18 cellular contexts compared by ENCODE assay signal in the genomic region with DNA sequence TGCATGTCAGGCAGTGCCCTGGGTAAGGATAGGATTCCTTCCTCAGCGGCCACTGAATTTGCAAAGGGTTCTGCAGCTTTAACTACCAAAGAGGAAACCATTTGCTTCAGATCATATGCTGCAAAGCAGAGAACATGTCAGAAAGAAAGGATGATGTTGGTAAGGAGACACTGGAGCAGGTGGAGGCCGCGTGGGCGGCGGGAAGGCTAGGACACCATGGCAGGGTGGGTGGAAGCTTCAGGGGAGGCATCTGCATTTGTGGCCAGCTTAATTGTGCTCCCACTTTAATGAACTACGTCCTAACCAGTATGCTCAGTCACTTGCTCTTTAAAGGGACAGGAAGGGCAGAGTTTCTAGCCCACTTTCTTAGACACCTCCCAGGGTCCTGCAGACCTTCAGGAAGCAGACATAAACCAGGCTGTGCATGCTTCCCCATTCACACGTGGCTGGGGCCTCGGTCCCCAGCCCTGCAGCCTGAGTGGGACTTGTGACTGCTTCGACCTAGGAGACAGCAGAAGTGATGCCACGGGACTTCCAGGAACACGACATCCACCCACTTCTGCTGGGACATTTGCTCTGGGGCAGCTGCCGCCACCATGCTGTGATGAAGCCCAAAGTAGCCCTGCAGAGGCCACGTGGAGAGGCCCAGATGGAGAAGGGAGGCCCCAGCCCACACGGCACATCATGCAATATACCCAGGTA.
DNase-seq lines count a peak whose midpoint lies in the region; ATAC-seq, FAIRE-seq and TF ChIP-seq lines count a peak whose summit lies in the region.
"Had no signal": no experiment of that assay in that cellular context is flagged by ENCODE, and none has a peak within 500 bp of the region (broad histone marks: within the 10 kb centered on the region; RNA-seq: fewer than 3 reads in every experiment).

No MANE protein-coding gene starts in this region.

- no peaks in the 10 kb centered on the region for H3K79me2 ChIP-seq in GM23338 (replicated peaks; ENCODE audit: insufficient read depth)

- FAIRE-seq in GM12891 (lab: Jason Lieb, UNC), result no peak
- FAIRE-seq: GM12878, H54, HepG2 had no signal

- no peaks in the 10 kb centered on the region for H3K9me2 ChIP-seq in GM23338 (ENCODE audit: insufficient read depth)

- POLR2A ChIA-PET in RWPE1 (lab: Yijun Ruan, JAX; ENCODE audit: low non-redundant PET), result no interaction called here

- H3K4me3 Mint-ChIP-seq in GM23338 (no peak overlapping the region), neural crest cell (no peak overlapping the region)

- ATAC-seq in GM23338, result no peak
- ATAC-seq: GM12878, HepG2 had no signal

- peaks cover 5% of the 10 kb centered on the region; the same call in 1 of the 2 replicates for H4K20me1 ChIP-seq in GM23338 (replicated peaks; ENCODE audit: insufficient read depth)

- H3K4me1 Mint-ChIP-seq in GM23338, result peaks cover 8% of the 10 kb centered on the region; the same call in 2 of the 3 replicates
- H3K4me1 Mint-ChIP-seq in neural crest cell, result no peaks in the 10 kb centered on the region
- H3K4me1 Mint-ChIP-seq: CD14-positive monocyte had no signal

- no peaks in the 10 kb centered on the region for H3K27me3 ChIP-seq in GM23338 (ENCODE audit: insufficient read depth)

- peak; percentile 74 for DNase-seq in CD1c-positive myeloid dendritic cell (ENCODE audit: extremely low spot score)
- DNase-seq in GM23338 (ENCODE audit: low spot score), result no peak
- no peak for DNase-seq in RWPE1 (ENCODE audit: low spot score)
- DNase-seq in neural crest cell (ENCODE audit: low read depth, low spot score), result no peak
- DNase-seq in kidney tubule cell (ENCODE audit: low spot score), result no peak
- no peak for DNase-seq in GM12891 (ENCODE audit: insufficient read length, low spot score)
- no peak for DNase-seq in DMS53 treated with DMSO at 0.1 percent for 48 hours (lab: John Stamatoyannopoulos, UW; ENCODE audit: unreplicated experiment)
- DNase-seq: Calu3, GDM1, NCI-H2029, NCI-H446 treated with DMSO at 0.1 percent for 48 hours, NCI-H526, RPMI8226, SHP77 treated with DMSO at 0.1 percent for 48 hours had no signal

- H3K36me3 ChIP-seq in GM23338 (ENCODE audit: insufficient read depth), result peaks cover 3% of the 10 kb centered on the region

- H3K27ac ChIP-seq in GM23338 (ENCODE audit: low read depth) (no peak overlapping the region), RWPE1 (peak overlapping the region; percentile 91)

- no peaks in the 10 kb centered on the region for H3F3A ChIP-seq in GM23338 (replicated peaks; ENCODE audit: low read depth)

- H3K9me3 Mint-ChIP-seq in GM23338 (no peaks in the 10 kb centered on the region), neural crest cell (no peaks in the 10 kb centered on the region)

- H3K4me3 ChIP-seq in GM23338, result no peak overlapping the region
- H3K4me3 ChIP-seq: GM12878 had no signal

- H3K27ac Mint-ChIP-seq in GM23338 (peak overlapping the region; percentile 54; the same call in 1 of the 2 replicates), neural crest cell (ENCODE audit: unreplicated experiment) (peak overlapping the region; percentile 83)
- H3K27ac Mint-ChIP-seq: CD14-positive monocyte had no signal

- H3K27me3 Mint-ChIP-seq in GM23338 (ENCODE audit: insufficient read depth, low read depth, poor library complexity) (no peaks in the 10 kb centered on the region), neural crest cell (ENCODE audit: low read depth) (no peaks in the 10 kb centered on the region)

- no peak overlapping the region for H3K4me2 ChIP-seq in GM23338

- CTCF ChIA-PET in RWPE1 (lab: Yijun Ruan, JAX), result interaction anchor here (0.7 kb wide), 1 partner anchor 511 kb away, joined by 4 read pairs; no protein-coding TSS in a partner anchor

- H2AFZ ChIP-seq in GM23338, result no peak overlapping the region

- TF ChIP-seq CTCF in GM23338 (conservative IDR thresholded peaks at IDR 0.05; ENCODE audit: low read depth in 2 of 2), result no peak
- no peak for TF ChIP-seq CTCF in RWPE1 (conservative IDR thresholded peaks at IDR 0.05; ENCODE audit: low read depth)
- no peak for TF ChIP-seq CTCF in neural crest cell (conservative IDR thresholded peaks at IDR 0.05)

- H3K4me1 ChIP-seq in GM23338 (ENCODE audit: insufficient read depth), result no peaks in the 10 kb centered on the region

- TF ChIP-seq POLR2A in GM12891 (IDR thresholded peaks at IDR 0.05; ENCODE audit: low read depth, low read length), result no peak

- H3K36me3 Mint-ChIP-seq in GM23338 (ENCODE audit: low read depth), result peaks cover 43% of the 10 kb centered on the region
- H3K36me3 Mint-ChIP-seq in neural crest cell (ENCODE audit: low read depth), result peaks cover 6% of the 10 kb centered on the region
- H3K36me3 Mint-ChIP-seq: CD14-positive monocyte had no signal

TF ChIP-seq in GM23338, 12 proteins besides CTCF, POLR2A, EP300 and RAD21 (continues in another document):
- TF ChIP-seq EZH2 (IDR thresholded peaks at IDR 0.05; ENCODE audit: low read depth, unreplicated experiment) (no peak), REST (IDR thresholded peaks at IDR 0.05; ENCODE audit: unreplicated experiment) (no peak), ZNF114 (CRISPR knock-in tag; IDR thresholded peaks at IDR 0.05) (no peak)
- TF ChIP-seq, protein P1, sequence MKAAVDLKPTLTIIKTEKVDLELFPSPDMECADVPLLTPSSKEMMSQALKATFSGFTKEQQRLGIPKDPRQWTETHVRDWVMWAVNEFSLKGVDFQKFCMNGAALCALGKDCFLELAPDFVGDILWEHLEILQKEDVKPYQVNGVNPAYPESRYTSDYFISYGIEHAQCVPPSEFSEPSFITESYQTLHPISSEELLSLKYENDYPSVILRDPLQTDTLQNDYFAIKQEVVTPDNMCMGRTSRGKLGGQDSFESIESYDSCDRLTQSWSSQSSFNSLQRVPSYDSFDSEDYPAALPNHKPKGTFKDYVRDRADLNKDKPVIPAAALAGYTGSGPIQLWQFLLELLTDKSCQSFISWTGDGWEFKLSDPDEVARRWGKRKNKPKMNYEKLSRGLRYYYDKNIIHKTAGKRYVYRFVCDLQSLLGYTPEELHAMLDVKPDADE (IDR thresholded peaks at IDR 0.05), result no peak

TF ChIP-seq in GM12891, 5 proteins besides CTCF, POLR2A, EP300 and RAD21:
- TF ChIP-seq TAF1 (IDR thresholded peaks at IDR 0.05; ENCODE audit: low read depth, low read length) (no peak), PAX5 (IDR thresholded peaks at IDR 0.05; ENCODE audit: insufficient read depth, low read length, severe bottlenecking) (no peak), SPI1 (IDR thresholded peaks at IDR 0.05; ENCODE audit: low read depth, low read length) (no peak), POLR2AphosphoS5 (IDR thresholded peaks at IDR 0.05; ENCODE audit: low read depth, low read length) (no peak), POU2F2 (IDR thresholded peaks at IDR 0.05; ENCODE audit: low read depth, low read length) (no peak)
